Comparison of ENCODE assay signal across 8 cellular contexts in genomic region chr7:32727483-32728411, GRCh38.
DNase-seq lines count a peak whose midpoint lies in the region; ATAC-seq lines count a peak whose summit lies in the region.
"Not testable (repeated sequence)": the region's sequence is repeated elsewhere in the genome, so short reads cannot be mapped to it uniquely, and the experiment has no call there.

No MANE protein-coding gene starts in this region.

- peaks cover 52% of the 10 kb centered on the region for H3K27me3 Mint-ChIP-seq in central memory CD8-positive, alpha-beta T cell

- DNase-seq in Ammon's horn (ENCODE audit: low spot score) (peak; percentile 45), NCI-H2171 (lab: John Stamatoyannopoulos, UW) (peak; percentile 47), inferior parietal cortex (ENCODE audit: extremely low spot score) (peak; percentile 38)
- not testable (repeated sequence) for DNase-seq in central memory CD8-positive, alpha-beta T cell (ENCODE audit: low spot score in 2 of 2); skeletal muscle cell (ENCODE audit: low read depth)

- not testable (repeated sequence) for H3K9me3 Mint-ChIP-seq in central memory CD8-positive, alpha-beta T cell

- peak overlapping the region; percentile 71 for H3K4me3 Mint-ChIP-seq in central memory CD8-positive, alpha-beta T cell

- ATAC-seq in GM19043 (IDR thresholded peaks at IDR 0.05; ENCODE audit: low read depth, unreplicated experiment) (peak; percentile 56), HG03097 (IDR thresholded peaks at IDR 0.05; ENCODE audit: low FRiP score, unreplicated experiment) (peak; percentile 56)
- peak; percentile 58 to 76 for ATAC-seq in activated CD4-positive, CD25-positive, alpha-beta regulatory T cell treated with anti-CD3 and anti-CD28 coated beads, Interleukin-2, amount 50 U/mL, for 24 hours
- peak; percentile 43 for ATAC-seq in central memory CD8-positive, alpha-beta T cell (replicated peaks; ENCODE audit: extremely low read depth, poor library complexity, severe bottlenecking)

- H3K4me3 ChIP-seq in skeletal muscle cell (ENCODE audit: low read depth, low read length), result peak overlapping the region; percentile 58

- H3K4me1 Mint-ChIP-seq in central memory CD8-positive, alpha-beta T cell, result not testable (repeated sequence)

- not testable (repeated sequence) for H3K36me3 Mint-ChIP-seq in central memory CD8-positive, alpha-beta T cell (ENCODE audit: insufficient read depth)

- not testable (repeated sequence) for H3K27ac Mint-ChIP-seq in central memory CD8-positive, alpha-beta T cell (ENCODE audit: low read depth)
